16 cellular contexts compared by ENCODE assay signal in the genomic region with DNA sequence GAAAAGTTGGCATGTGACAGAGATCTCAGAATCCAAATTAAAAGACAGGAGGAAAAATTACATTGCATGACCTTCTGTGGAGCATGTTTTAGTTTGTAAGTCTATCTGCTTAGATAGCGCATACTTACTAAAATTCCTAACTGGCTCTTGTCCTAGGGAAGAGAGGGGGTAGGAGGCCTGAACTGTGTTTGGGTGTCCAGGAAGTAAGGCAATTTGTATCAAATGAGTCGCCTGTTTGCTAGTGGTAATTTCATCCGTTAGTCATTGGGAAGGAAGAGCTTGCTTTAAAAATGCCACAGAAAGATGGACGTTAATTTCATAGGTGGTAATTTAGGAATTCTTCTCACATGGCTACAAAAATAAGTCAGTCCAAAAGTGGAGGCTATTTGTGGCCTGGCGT. TPM values are rescaled to one million over a fixed set of nuclear protein-coding genes. Genes with fewer than 3 reads are reported as not detected.
DNase-seq lines count a peak whose midpoint lies in the region; ATAC-seq and TF ChIP-seq lines count a peak whose summit lies in the region.
"Had no signal": no experiment of that assay in that cellular context is flagged by ENCODE, and none has a peak within 500 bp of the region (broad histone marks: within the 10 kb centered on the region; RNA-seq: fewer than 3 reads in every experiment).

No MANE protein-coding gene starts in this region.

- DNase-seq in GM04503 (ENCODE audit: low read depth) (peak; percentile 34), NCI-H69 (lab: John Stamatoyannopoulos, UW) (peak; percentile 42), epithelial cell of esophagus (ENCODE audit: low read depth) (peak; percentile 11), skeletal muscle cell (ENCODE audit: low read depth) (peak; percentile 4), mucosa of gallbladder (ENCODE audit: low spot score) (no peak)
- DNase-seq in activated T-cell treated with anti-CD3 and anti-CD28 coated beads, Interleukin-2, amount 50 U/mL, for 24 hours: no peak
- DNase-seq: activated CD4-positive, CD25-positive, alpha-beta regulatory T cell treated with anti-CD3 and anti-CD28 coated beads, Interleukin-2, amount 50 U/mL, for 72 hours; activated CD8-positive, alpha-beta memory T cell treated with anti-CD3 and anti-CD28 coated beads, Interleukin-2, amount 50 U/mL, for 48 hours; activated naive CD4-positive, alpha-beta T cell treated with anti-CD3 and anti-CD28 coated beads, Interleukin-2, amount 50 U/mL, for 16 hours; naive thymus-derived CD4-positive, alpha-beta T cell; NCI-H146; thyroid gland had no signal

- no peaks in the 10 kb centered on the region for H3K9me3 Mint-ChIP-seq in activated T-cell treated with anti-CD3 and anti-CD28 coated beads, Interleukin-2, amount 50 U/mL, for 24 hours
- H3K9me3 Mint-ChIP-seq: central memory CD8-positive, alpha-beta T cell; naive thymus-derived CD4-positive, alpha-beta T cell had no signal

- no peak overlapping the region for H3K27ac Mint-ChIP-seq in activated T-cell treated with anti-CD3 and anti-CD28 coated beads, Interleukin-2, amount 50 U/mL, for 24 hours

- ATAC-seq in GM18868 (IDR thresholded peaks at IDR 0.05; ENCODE audit: unreplicated experiment): no peak
- ATAC-seq: left lobe of liver; naive thymus-derived CD4-positive, alpha-beta T cell had no signal

- peaks cover 2% of the 10 kb centered on the region for H3K4me1 Mint-ChIP-seq in activated T-cell treated with anti-CD3 and anti-CD28 coated beads, Interleukin-2, amount 50 U/mL, for 24 hours (ENCODE audit: low read depth)
- H3K4me1 Mint-ChIP-seq: central memory CD8-positive, alpha-beta T cell had no signal

- no peak for TF ChIP-seq CTCF in epithelial cell of esophagus (IDR thresholded peaks at IDR 0.05; ENCODE audit: insufficient read depth, low read depth, low read length, missing control alignments)

- H3K4me3 ChIP-seq in epithelial cell of esophagus (ENCODE audit: low read length) (no peak overlapping the region), skeletal muscle cell (ENCODE audit: low read depth, low read length) (no peak overlapping the region)
- H3K4me3 ChIP-seq: prostate gland, thyroid gland had no signal

- H3K4me3 Mint-ChIP-seq in activated T-cell treated with anti-CD3 and anti-CD28 coated beads, Interleukin-2, amount 50 U/mL, for 24 hours: no peak overlapping the region
- H3K4me3 Mint-ChIP-seq: central memory CD8-positive, alpha-beta T cell; naive thymus-derived CD4-positive, alpha-beta T cell had no signal

- no peaks in the 10 kb centered on the region for H3K36me3 Mint-ChIP-seq in activated T-cell treated with anti-CD3 and anti-CD28 coated beads, Interleukin-2, amount 50 U/mL, for 24 hours (ENCODE audit: low read depth)

- H3K27me3 Mint-ChIP-seq in activated T-cell treated with anti-CD3 and anti-CD28 coated beads, Interleukin-2, amount 50 U/mL, for 24 hours: no peaks in the 10 kb centered on the region
- H3K27me3 Mint-ChIP-seq: central memory CD8-positive, alpha-beta T cell had no signal

RNA-seq across cellular contexts. Expression of gene GRK3, which starts 18.5 kb away (rescaled TPM):
- 7.3 TPM for total RNA-seq in mucosa of gallbladder

Comparison
In these comparisons a context has a peak if more than half of its experiments do, and no peak if none do; other contexts are left out.
1. DNase-seq: peak in GM04503 (single experiment), NCI-H69 (single experiment), epithelial cell of esophagus (single experiment) and skeletal muscle cell (single experiment); none in activated T-cell treated with anti-CD3 and anti-CD28 coated beads, Interleukin-2, amount 50 U/mL, for 24 hours (single experiment) and mucosa of gallbladder (single experiment).